ENCODE assay signal across 17 cellular contexts in genomic region chr13:46672338-46673090, GRCh38.
DNase-seq lines count a peak whose midpoint lies in the region; ATAC-seq and TF ChIP-seq lines count a peak whose summit lies in the region.
"Had no signal": no experiment of that assay in that cellular context is flagged by ENCODE, and none has a peak within 500 bp of the region (broad histone marks: within the 10 kb centered on the region; RNA-seq: fewer than 3 reads in every experiment).

No MANE protein-coding gene starts in this region.

- no peak for TF ChIP-seq CTCF in nephron (IDR thresholded peaks at IDR 0.05; ENCODE audit: unreplicated experiment in 3 of 3)
- no peak for TF ChIP-seq CTCF in colonic mucosa (IDR thresholded peaks at IDR 0.05)

- H3K9me3 Mint-ChIP-seq in nephron = no peaks in the 10 kb centered on the region

- H3K27me3 Mint-ChIP-seq in nephron (ENCODE audit: low read depth) = no peaks in the 10 kb centered on the region

- ATAC-seq in left lobe of liver (peak; percentile 4), HG02938 (IDR thresholded peaks at IDR 0.05; ENCODE audit: unreplicated experiment) (no peak)

- H3K36me3 ChIP-seq in colonic mucosa = no peaks in the 10 kb centered on the region

- no peaks in the 10 kb centered on the region for H3K9me3 ChIP-seq in colonic mucosa
- H3K9me3 ChIP-seq: MG63 had no signal

- in situ Hi-C loops in G401 (cut with HindIII; ENCODE audit: low sequenced_read_pairs) = no loop called here

- peak overlapping the region in 1 of 3 experiments; percentile 10 for H3K4me3 Mint-ChIP-seq in nephron

- intact Hi-C loops in colonic mucosa (cut with DNase I) = no loop called here

- peak overlapping the region; percentile 54 to 72 (median 58) for H3K27ac Mint-ChIP-seq in nephron

- H3K4me1 ChIP-seq in colonic mucosa = no peaks in the 10 kb centered on the region

- peaks cover 24% of the 10 kb centered on the region for H3K36me3 Mint-ChIP-seq in nephron (ENCODE audit: low read depth)

- H3K4me3 ChIP-seq in colonic mucosa = no peak overlapping the region
- H3K4me3 ChIP-seq: MG63 had no signal

- DNase-seq in G401 (ENCODE audit: low spot score) (peak; percentile 54), cerebellar cortex (ENCODE audit: low spot score) (peak; percentile 42), left lobe of liver (ENCODE audit: low spot score) (no peak), NCI-H146 treated with DMSO at 0.1 percent for 48 hours (lab: John Stamatoyannopoulos, UW; ENCODE audit: unreplicated experiment) (no peak), colonic mucosa (no peak)
- DNase-seq: DMS 273 treated with DMSO at 0.1 percent for 48 hours; Karpas-422; MG63; NCI-H1105 treated with DMSO at 0.1 percent for 48 hours; NCI-H187; NCI-H345; NCI-H526 treated with DMSO at 0.1 percent for 48 hours; NK-92 treated with Interleukin-12 subunit alpha and Interleukin-12 subunit beta, amount 100 ng/mL, for 24 hours; SIG-M5 had no signal

- H3K27ac ChIP-seq in colonic mucosa = no peak overlapping the region
- H3K27ac ChIP-seq: C4-2B had no signal

- H3K27me3 ChIP-seq in colonic mucosa = no peaks in the 10 kb centered on the region
- H3K27me3 ChIP-seq: MG63 had no signal

- H3K9ac ChIP-seq in colonic mucosa (ENCODE audit: low read depth in 2 of 2, low read length in 2 of 2) = no peak overlapping the region

- H3K4me1 Mint-ChIP-seq in nephron = peaks cover 68% of the 10 kb centered on the region

Comparison
In these comparisons a context has a peak if more than half of its experiments do, and no peak if none do; other contexts are left out.
1. DNase-seq: peak in G401 (single experiment) and cerebellar cortex (single experiment); none in left lobe of liver (single experiment), NCI-H146 treated with DMSO at 0.1 percent for 48 hours (single experiment) and colonic mucosa (single experiment).